1 cellular context compared by ENCODE assay signal in the genomic region with DNA sequence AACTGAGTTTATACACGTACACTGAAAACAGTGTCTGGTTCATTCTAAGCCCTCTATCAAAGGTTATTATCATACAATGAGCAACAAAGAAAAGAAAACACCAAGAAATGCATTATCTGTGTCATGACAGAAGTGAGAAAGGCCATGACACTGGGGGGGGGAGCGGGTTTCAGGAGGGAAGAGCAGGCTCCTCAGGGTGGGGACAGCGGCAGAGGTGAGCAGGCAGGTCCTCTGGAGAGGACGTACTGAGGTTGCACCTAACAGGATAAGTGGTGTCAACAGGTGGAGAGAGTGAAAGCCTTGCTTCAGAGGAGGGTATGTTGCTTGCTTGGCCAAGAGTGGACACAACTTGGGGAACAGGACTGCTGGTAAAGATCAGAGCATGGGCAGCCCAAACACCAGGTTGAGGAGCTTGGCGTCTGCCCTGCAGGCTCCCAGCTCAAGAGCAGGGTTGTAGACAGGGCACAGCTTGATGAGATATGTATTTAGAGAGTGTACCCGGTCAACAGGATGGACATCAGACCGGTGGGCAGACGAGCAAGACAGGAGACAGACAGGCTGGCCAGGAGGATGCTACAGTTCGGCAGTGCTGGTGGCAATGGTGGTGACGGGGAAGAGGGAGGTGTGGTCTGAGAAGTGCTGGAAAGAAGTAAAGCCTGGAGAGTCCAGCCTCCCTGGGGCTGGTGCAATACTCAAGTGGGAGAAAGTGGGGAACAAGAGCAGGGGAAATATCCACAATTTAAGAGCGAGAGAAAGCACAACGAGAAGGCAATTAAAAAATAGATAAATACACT.
TF ChIP-seq lines count a peak whose summit lies in the region.

No MANE protein-coding gene starts in this region.

TF ChIP-seq in GM12878, 131 proteins besides CTCF, POLR2A, EP300 and RAD21:
- peak; percentile 47 for TF ChIP-seq NR2F1 (conservative IDR thresholded peaks at IDR 0.05)
- TF ChIP-seq, protein P1, sequence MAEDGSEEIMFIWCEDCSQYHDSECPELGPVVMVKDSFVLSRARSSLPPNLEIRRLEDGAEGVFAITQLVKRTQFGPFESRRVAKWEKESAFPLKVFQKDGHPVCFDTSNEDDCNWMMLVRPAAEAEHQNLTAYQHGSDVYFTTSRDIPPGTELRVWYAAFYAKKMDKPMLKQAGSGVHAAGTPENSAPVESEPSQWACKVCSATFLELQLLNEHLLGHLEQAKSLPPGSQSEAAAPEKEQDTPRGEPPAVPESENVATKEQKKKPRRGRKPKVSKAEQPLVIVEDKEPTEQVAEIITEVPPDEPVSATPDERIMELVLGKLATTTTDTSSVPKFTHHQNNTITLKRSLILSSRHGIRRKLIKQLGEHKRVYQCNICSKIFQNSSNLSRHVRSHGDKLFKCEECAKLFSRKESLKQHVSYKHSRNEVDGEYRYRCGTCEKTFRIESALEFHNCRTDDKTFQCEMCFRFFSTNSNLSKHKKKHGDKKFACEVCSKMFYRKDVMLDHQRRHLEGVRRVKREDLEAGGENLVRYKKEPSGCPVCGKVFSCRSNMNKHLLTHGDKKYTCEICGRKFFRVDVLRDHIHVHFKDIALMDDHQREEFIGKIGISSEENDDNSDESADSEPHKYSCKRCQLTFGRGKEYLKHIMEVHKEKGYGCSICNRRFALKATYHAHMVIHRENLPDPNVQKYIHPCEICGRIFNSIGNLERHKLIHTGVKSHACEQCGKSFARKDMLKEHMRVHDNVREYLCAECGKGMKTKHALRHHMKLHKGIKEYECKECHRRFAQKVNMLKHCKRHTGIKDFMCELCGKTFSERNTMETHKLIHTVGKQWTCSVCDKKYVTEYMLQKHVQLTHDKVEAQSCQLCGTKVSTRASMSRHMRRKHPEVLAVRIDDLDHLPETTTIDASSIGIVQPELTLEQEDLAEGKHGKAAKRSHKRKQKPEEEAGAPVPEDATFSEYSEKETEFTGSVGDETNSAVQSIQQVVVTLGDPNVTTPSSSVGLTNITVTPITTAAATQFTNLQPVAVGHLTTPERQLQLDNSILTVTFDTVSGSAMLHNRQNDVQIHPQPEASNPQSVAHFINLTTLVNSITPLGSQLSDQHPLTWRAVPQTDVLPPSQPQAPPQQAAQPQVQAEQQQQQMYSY (CRISPR knock-in tag; IDR thresholded peaks at IDR 0.05), result no peak
- TF ChIP-seq NR2C2 (IDR thresholded peaks at IDR 0.05; ENCODE audit: borderline replicate concordance, control insufficient read depth, insufficient read length, low read depth), result no peak
- TF ChIP-seq BCLAF1 (IDR thresholded peaks at IDR 0.05), result no peak
- no peak for TF ChIP-seq CBX5 (IDR thresholded peaks at IDR 0.05; ENCODE audit: low read depth)
- no peak; the same call in 1 of the 2 replicates for TF ChIP-seq ZBED1 (IDR thresholded peaks at IDR 0.05; ENCODE audit: borderline replicate concordance)
- no peak for TF ChIP-seq PAX5 (IDR thresholded peaks at IDR 0.05; ENCODE audit: borderline replicate concordance, low read depth, low read length)
- TF ChIP-seq CHD1 (IDR thresholded peaks at IDR 0.05; ENCODE audit: low read depth, low read length), result no peak
